ENCODE assay signal across 8 cellular contexts in genomic region chr2:33599943-33600192, GRCh38. TPM values are rescaled to one million over a fixed set of nuclear protein-coding genes. Genes with fewer than 3 reads are reported as not detected.
DNase-seq lines count a peak whose midpoint lies in the region; ATAC-seq and TF ChIP-seq lines count a peak whose summit lies in the region.

No MANE protein-coding gene starts in this region.

- H3K4me3 ChIP-seq in heart right ventricle: peak overlapping the region; percentile 45 to 94 (median 80)
- peak overlapping the region; percentile 73 to 96 (median 79) for H3K4me3 ChIP-seq in breast epithelium
- H3K4me3 ChIP-seq in mononuclear cell (ENCODE audit: low read length): peak overlapping the region; percentile 60
- peak overlapping the region; percentile 75 to 89 for H3K4me3 ChIP-seq in uterus

- ATAC-seq in heart right ventricle: no peak

- TF ChIP-seq CTCF in heart right ventricle (IDR thresholded peaks at IDR 0.05) (no peak), breast epithelium (IDR thresholded peaks at IDR 0.05) (no peak), uterus (IDR thresholded peaks at IDR 0.05) (no peak)

- H3K36me3 ChIP-seq in heart right ventricle: peaks cover 0 to 10% (median 0%) of the 10 kb centered on the region in 9 donors
- H3K36me3 ChIP-seq in breast epithelium: no peaks in the 10 kb centered on the region
- no peaks in the 10 kb centered on the region for H3K36me3 ChIP-seq in uterus

- no peaks in the 10 kb centered on the region for H3K9me3 ChIP-seq in heart right ventricle
- no peaks in the 10 kb centered on the region for H3K9me3 ChIP-seq in breast epithelium
- no peaks in the 10 kb centered on the region for H3K9me3 ChIP-seq in mononuclear cell (ENCODE audit: low read depth, low read length)
- no peaks in the 10 kb centered on the region for H3K9me3 ChIP-seq in uterus

- TF ChIP-seq POLR2A in breast epithelium (IDR thresholded peaks at IDR 0.05) (no peak), uterus (IDR thresholded peaks at IDR 0.05) (no peak)

- 21 to 22% methylated on average over 3 of the region's 3 CpGs for WGBS in heart right ventricle, 2 donors

- intact Hi-C loops in heart right ventricle (cut with DNase I): no loop called here
- intact Hi-C loops in cardiac septum (cut with DNase I): loop anchor here (5.0 kb wide), 1 partner anchor 123 kb away; the partner anchor contains the start of gene RASGRP3
- intact Hi-C loops in breast epithelium (cut with DNase I; ENCODE audit: low total_unique reads): no loop called here
- intact Hi-C loops in uterus (cut with DNase I; ENCODE audit: low total_unique reads): no loop called here

- H3K27ac ChIP-seq in heart right ventricle: peak overlapping the region in 9 of 10 donors; percentile 67 to 90 (median 85)
- peak overlapping the region; percentile 78 to 85 for H3K27ac ChIP-seq in breast epithelium
- peak overlapping the region; percentile 85 for H3K27ac ChIP-seq in uterus

- H3K4me1 ChIP-seq in heart right ventricle (peaks cover 4 to 38% (median 28%) of the 10 kb centered on the region in 9 donors), breast epithelium (no peaks in the 10 kb centered on the region), mononuclear cell (ENCODE audit: insufficient read depth, low read length) (peaks cover 15% of the 10 kb centered on the region), uterus (peaks cover 0 to 3% of the 10 kb centered on the region in 2 donors)

- H3K27me3 ChIP-seq in heart right ventricle: no peaks in the 10 kb centered on the region
- no peaks in the 10 kb centered on the region for H3K27me3 ChIP-seq in breast epithelium
- no peaks in the 10 kb centered on the region for H3K27me3 ChIP-seq in mononuclear cell (ENCODE audit: insufficient read depth, low read length)
- H3K27me3 ChIP-seq in uterus: no peaks in the 10 kb centered on the region

- DNase-seq in heart right ventricle: no peak
- no peak for DNase-seq in cardiac septum (ENCODE audit: low spot score)
- DNase-seq in breast epithelium (ENCODE audit: low spot score in 2 of 2): no peak
- no peak for DNase-seq in uterus
- DNase-seq in COR-L47 (lab: John Stamatoyannopoulos, UW): no peak
- DNase-seq in NCI-H1092 treated with DMSO at 0.1 percent for 48 hours (lab: John Stamatoyannopoulos, UW): no peak
- DNase-seq in stimulated activated naive CD4-positive, alpha-beta T cell treated with Interleukin-2 at 50 U/mL for 16 hours (lab: John Stamatoyannopoulos, UW): no peak

RNA-seq across cellular contexts. Expression of gene FAM98A, which starts 0.8 kb away (rescaled TPM):
- total RNA-seq in heart right ventricle (10 to 100 TPM; 61.5 to 92.3 (median 70.9) TPM), cardiac septum (86.8 TPM), breast epithelium (100 to 1,000 TPM in 1 of 3 donors, 10 to 100 TPM in 2; 21.7 to 117 (median 31.8) TPM), mononuclear cell (45.9 TPM), uterus (1,000 to 10,000 TPM in 1 of 4 donors, 100 to 1,000 TPM in 1, 10 to 100 TPM in 2; 19.7 to 2,496 (median 73.0) TPM)
- polyA plus RNA-seq in heart right ventricle: 10 to 100 TPM; 27.7 to 33.5 TPM
